In the genomic region with DNA sequence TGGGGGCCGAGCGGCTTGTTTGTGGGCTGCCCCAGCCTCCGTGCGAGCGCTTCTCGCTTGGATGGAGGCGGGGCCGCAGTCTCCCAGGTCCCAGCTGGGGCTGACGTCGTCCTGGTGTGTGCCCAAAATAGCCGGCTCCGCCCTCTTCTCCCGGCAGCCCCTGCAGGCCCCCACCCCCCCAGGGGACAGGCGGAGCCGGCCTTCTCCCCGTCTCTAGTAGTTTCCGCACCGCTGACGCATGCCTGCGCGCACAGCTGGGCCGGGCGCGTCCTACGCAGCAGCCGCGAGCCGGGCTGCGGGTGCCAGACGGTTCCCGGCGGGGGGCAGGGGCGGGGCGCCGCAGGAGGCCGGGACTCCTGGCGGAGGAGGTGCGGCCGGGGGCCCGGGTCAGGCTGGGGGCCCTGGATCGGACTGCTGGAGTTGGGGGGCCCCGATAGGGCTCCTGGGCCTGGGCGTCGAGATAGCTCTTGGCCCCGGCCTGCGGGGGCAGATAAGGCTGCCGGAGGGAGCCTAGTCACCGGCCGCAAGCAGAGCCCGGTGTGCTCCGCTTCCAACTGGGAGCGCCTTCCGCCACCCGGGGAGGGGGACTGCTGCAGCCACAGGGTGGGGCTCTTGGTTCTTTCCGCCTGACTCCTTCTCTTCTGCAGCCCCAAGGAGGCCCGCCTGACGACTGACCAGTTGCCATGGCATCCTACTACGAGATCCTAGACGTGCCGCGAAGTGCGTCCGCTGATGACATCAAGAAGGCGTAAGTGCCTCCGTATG, we compare ENCODE assay signal across 8 cellular contexts. TPM values are rescaled to one million over a fixed set of nuclear protein-coding genes. Genes with fewer than 3 reads are reported as not detected.
A peak's percentile ranks its signal among the peaks of the same experiment; 100 is the strongest.
DNase-seq lines count a peak whose midpoint lies in the region; ATAC-seq and TF ChIP-seq lines count a peak whose summit lies in the region.

Gene DNAJB2 (plus strand): TSS at position 216 of the 765 bp plus-strand sequence. CDS start 468 bp downstream, at position 684.

- H3K27me3 Mint-ChIP-seq in activated CD4-positive, alpha-beta memory T cell treated with anti-CD3 and anti-CD28 coated beads for 36 hours, result no peaks in the 10 kb centered on the region

- POLR2A ChIA-PET in activated CD4-positive, alpha-beta memory T cell treated with anti-CD3 and anti-CD28 coated beads for 36 hours (lab: Charles Lee), result interaction anchor here (0.8 to 6.5 kb wide), 10 partner anchors 15 to 108 kb away, joined by 4 to 85 read pairs (median 11); partner anchors contain the start of genes ANKZF1, ATG9A, CNPPD1 and DNPEP

- no peaks in the 10 kb centered on the region for H3K9me3 ChIP-seq in liver (ENCODE audit: control insufficient read depth in 4 of 4, low read length in 3 of 4)

- CTCF ChIA-PET in activated CD4-positive, alpha-beta memory T cell treated with anti-CD3 and anti-CD28 coated beads for 36 hours (lab: Charles Lee), result interaction anchor here (0.8 to 14.1 kb wide), 17 partner anchors 9 to 299 kb away, joined by 3 to 252 read pairs (median 8); partner anchors contain the start of genes ANKZF1, ATG9A, CNPPD1 and DNPEP

- peak; percentile 83 for ATAC-seq in GM19438 (IDR thresholded peaks at IDR 0.05; ENCODE audit: low read depth, unreplicated experiment)
- ATAC-seq in HG03575 (IDR thresholded peaks at IDR 0.05; ENCODE audit: extremely low read depth, insufficient number of reproducible peaks, low FRiP score, unreplicated experiment), result peak; percentile 77

- H3K9me3 Mint-ChIP-seq in activated CD4-positive, alpha-beta memory T cell treated with anti-CD3 and anti-CD28 coated beads for 36 hours, result no peaks in the 10 kb centered on the region

- peak within 1 kb of the TSS; percentile 97 to 100 (median 100) for H3K27ac ChIP-seq in dorsolateral prefrontal cortex
- H3K27ac ChIP-seq in liver (ENCODE audit: low read depth in 1 of 2, low read length in 2 of 2), result peak within 1 kb of the TSS; percentile 96 to 98

- H3K4me1 ChIP-seq in liver (ENCODE audit: control insufficient read depth in 4 of 4, insufficient read depth in 4 of 4, low read length in 3 of 4), result peaks cover 7 to 24% (median 14%) of the 10 kb centered on the region in 4 donors

- WGBS in liver, result 3% methylated on average over 65 of the region's 65 CpGs

- H3K36me3 Mint-ChIP-seq in activated CD4-positive, alpha-beta memory T cell treated with anti-CD3 and anti-CD28 coated beads for 36 hours, result peaks cover 24% of the 10 kb centered on the region

- H3K9ac ChIP-seq in liver (ENCODE audit: low read depth in 1 of 2, low read length in 2 of 2), result peak within 1 kb of the TSS; percentile 89 to 94

- intact Hi-C loops in activated CD4-positive, alpha-beta memory T cell treated with anti-CD3 and anti-CD28 coated beads for 36 hours (cut with micrococcal nuclease), result loop anchor here (1.0 to 2.0 kb wide), 13 partner anchors 16 to 1009 kb away; partner anchors contain the start of genes AAMP, ABCB6, ANKZF1 and ATG9A
- intact Hi-C loops in dorsolateral prefrontal cortex (cut with DNase I), result loop anchor here (1.0 to 2.0 kb wide), 6 partner anchors 10 to 109 kb away; partner anchors contain the start of genes CNPPD1 (in 1 of the 2), TUBA4A (in 1 of the 2), TUBA4B (in 1 of the 2) and ZFAND2B (in 1 of the 2)

- peak within 1 kb of the TSS; percentile 80 for H3K4me3 Mint-ChIP-seq in activated CD4-positive, alpha-beta memory T cell treated with anti-CD3 and anti-CD28 coated beads for 36 hours

- H3K27ac Mint-ChIP-seq in activated CD4-positive, alpha-beta memory T cell treated with anti-CD3 and anti-CD28 coated beads for 36 hours, result peak within 1 kb of the TSS; percentile 95

- TF ChIP-seq CTCF in dorsolateral prefrontal cortex (IDR thresholded peaks at IDR 0.05 in 54 of 56, conservative IDR thresholded peaks at IDR 0.05 in 2 of 56; ENCODE audit: low read depth in 1 of 56, partially characterized antibody in 56 of 56) (peak in 36 of 56 donors; percentile 1 to 57 (median 24)), liver (IDR thresholded peaks at IDR 0.05; ENCODE audit: low read depth, low read length, missing input control) (no peak)

- TF ChIP-seq RAD21 in liver (IDR thresholded peaks at IDR 0.05), result peak in 1 of 2 donors; percentile 25

- H3K4me1 Mint-ChIP-seq in activated CD4-positive, alpha-beta memory T cell treated with anti-CD3 and anti-CD28 coated beads for 36 hours (ENCODE audit: low read depth), result peaks cover 43% of the 10 kb centered on the region

- H3K36me3 ChIP-seq in liver (ENCODE audit: control insufficient read depth in 4 of 4, insufficient read depth in 3 of 4, low read depth in 1 of 4, low read length in 3 of 4), result peaks cover 2 to 32% (median 28%) of the 10 kb centered on the region in 4 donors

- DNase-seq in CD1c-positive myeloid dendritic cell (ENCODE audit: extremely low spot score) (peak; percentile 99), NCI-H82 treated with DMSO at 0.1 percent for 48 hours (lab: John Stamatoyannopoulos, UW; ENCODE audit: unreplicated experiment) (peak; percentile 96), dorsolateral prefrontal cortex (peak; percentile 98 to 99 (median 99))
- DNase-seq in activated CD4-positive, alpha-beta memory T cell treated with anti-CD3 and anti-CD28 coated beads for 36 hours, result peak; percentile 100
- peak; percentile 100 for DNase-seq in stimulated activated CD4-positive, alpha-beta T cell treated with anti-CD3 and anti-CD28 coated beads, Interleukin-4, amount 100 ng/mL, for 24 hours

- peak within 1 kb of the TSS; percentile 73 to 99 (median 92) for H3K4me3 ChIP-seq in dorsolateral prefrontal cortex
- peak within 1 kb of the TSS; percentile 55 to 80 (median 72) for H3K4me3 ChIP-seq in liver (ENCODE audit: low read depth in 1 of 3, low read length in 3 of 3)

- H3K27me3 ChIP-seq in dorsolateral prefrontal cortex (no peaks in the 10 kb centered on the region), liver (ENCODE audit: control insufficient read depth in 4 of 4, insufficient read depth in 4 of 4, low read length in 3 of 4) (no peaks in the 10 kb centered on the region)

TF ChIP-seq in liver, 16 proteins besides CTCF, POLR2A, EP300 and RAD21:
- TF ChIP-seq SP1 (IDR thresholded peaks at IDR 0.05) (peak; percentile 67), GABPA (IDR thresholded peaks at IDR 0.05 in 1 of 2, conservative IDR thresholded peaks at IDR 0.05 in 1 of 2) (no peak), RXRA (IDR thresholded peaks at IDR 0.05) (peak in 1 of 2 donors; percentile 20), JUND (IDR thresholded peaks at IDR 0.05) (peak; percentile 55 to 65), HNF4G (IDR thresholded peaks at IDR 0.05) (no peak), TAF1 (conservative IDR thresholded peaks at IDR 0.05) (peak; percentile 53), HNF4A (conservative IDR thresholded peaks at IDR 0.05) (peak; percentile 11 to 17), YY1 (IDR thresholded peaks at IDR 0.05) (peak; percentile 68)
- TF ChIP-seq, protein P1, sequence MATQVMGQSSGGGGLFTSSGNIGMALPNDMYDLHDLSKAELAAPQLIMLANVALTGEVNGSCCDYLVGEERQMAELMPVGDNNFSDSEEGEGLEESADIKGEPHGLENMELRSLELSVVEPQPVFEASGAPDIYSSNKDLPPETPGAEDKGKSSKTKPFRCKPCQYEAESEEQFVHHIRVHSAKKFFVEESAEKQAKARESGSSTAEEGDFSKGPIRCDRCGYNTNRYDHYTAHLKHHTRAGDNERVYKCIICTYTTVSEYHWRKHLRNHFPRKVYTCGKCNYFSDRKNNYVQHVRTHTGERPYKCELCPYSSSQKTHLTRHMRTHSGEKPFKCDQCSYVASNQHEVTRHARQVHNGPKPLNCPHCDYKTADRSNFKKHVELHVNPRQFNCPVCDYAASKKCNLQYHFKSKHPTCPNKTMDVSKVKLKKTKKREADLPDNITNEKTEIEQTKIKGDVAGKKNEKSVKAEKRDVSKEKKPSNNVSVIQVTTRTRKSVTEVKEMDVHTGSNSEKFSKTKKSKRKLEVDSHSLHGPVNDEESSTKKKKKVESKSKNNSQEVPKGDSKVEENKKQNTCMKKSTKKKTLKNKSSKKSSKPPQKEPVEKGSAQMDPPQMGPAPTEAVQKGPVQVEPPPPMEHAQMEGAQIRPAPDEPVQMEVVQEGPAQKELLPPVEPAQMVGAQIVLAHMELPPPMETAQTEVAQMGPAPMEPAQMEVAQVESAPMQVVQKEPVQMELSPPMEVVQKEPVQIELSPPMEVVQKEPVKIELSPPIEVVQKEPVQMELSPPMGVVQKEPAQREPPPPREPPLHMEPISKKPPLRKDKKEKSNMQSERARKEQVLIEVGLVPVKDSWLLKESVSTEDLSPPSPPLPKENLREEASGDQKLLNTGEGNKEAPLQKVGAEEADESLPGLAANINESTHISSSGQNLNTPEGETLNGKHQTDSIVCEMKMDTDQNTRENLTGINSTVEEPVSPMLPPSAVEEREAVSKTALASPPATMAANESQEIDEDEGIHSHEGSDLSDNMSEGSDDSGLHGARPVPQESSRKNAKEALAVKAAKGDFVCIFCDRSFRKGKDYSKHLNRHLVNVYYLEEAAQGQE (IDR thresholded peaks at IDR 0.05), result peak; percentile 70
TF ChIP-seq in liver: peak in this region for 7.

RNA-seq across cellular contexts. Expression of gene DNAJB2, which starts in this region (rescaled TPM):
- total RNA-seq in activated CD4-positive, alpha-beta memory T cell treated with anti-CD3 and anti-CD28 coated beads for 36 hours, result 10 to 100 TPM; 37.3 to 39.1 TPM
- 100 to 1,000 TPM; 197 to 638 (median 283) TPM for total RNA-seq in dorsolateral prefrontal cortex
- 10 to 100 TPM; 22.0 to 71.8 TPM for total RNA-seq in liver
- 10 to 100 TPM in 1 of 2 donors, 1 to 10 TPM in 1; 7.4 to 32.0 TPM for polyA plus RNA-seq in liver

Comparison
In these comparisons a context has a peak if more than half of its experiments do, and no peak if none do; other contexts are left out.
1. Peak in every context shown above with its lines: DNase-seq, ATAC-seq, H3K4me3 ChIP-seq and H3K27ac ChIP-seq.